Comparison of ENCODE assay signal across 18 cellular contexts in the genomic region with DNA sequence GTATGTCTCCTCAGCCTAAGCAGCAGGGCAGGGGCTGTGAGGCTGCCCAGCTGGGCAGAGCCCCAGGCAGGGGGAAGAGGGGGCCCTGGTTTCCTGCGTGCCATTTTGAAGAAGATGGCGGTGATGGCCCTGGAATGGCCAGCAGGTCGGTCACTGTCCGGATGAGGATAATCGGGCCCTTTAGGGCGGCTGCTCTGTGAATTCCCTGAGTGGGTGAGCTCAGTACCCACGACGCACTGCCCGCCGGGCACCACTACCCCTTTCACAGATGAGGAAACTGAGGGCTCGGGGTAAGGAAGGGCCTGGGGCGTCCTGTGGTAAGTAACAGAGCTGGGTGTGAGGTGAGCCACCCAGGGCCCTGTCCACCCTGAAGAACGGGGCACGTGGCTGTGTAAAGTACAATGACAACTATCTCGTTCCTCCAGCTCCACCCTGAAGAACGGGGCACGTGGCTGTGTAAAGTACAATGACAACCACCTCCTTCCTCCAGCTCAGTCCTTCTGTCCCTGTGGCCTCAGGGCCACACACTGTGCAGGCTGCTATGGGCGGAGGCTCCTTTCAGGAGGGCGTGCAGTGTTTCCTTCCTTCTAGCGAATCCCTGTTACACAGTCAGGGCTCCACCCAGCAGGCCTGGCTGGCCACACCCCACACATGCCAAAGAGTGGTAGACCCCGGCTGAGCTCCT. TPM values are rescaled to one million over a fixed set of nuclear protein-coding genes. Genes with fewer than 3 reads are reported as not detected.
DNase-seq lines count a peak whose midpoint lies in the region; ATAC-seq and TF ChIP-seq lines count a peak whose summit lies in the region.
"Had no signal": no experiment of that assay in that cellular context is flagged by ENCODE, and none has a peak within 500 bp of the region (broad histone marks: within the 10 kb centered on the region; RNA-seq: fewer than 3 reads in every experiment).

No MANE protein-coding gene starts in this region.

- no peak for DNase-seq in activated CD4-positive, alpha-beta T cell treated with anti-CD3 and anti-CD28 coated beads for 36 hours
- DNase-seq in activated CD4-positive, alpha-beta T cell treated with anti-CD3 and anti-CD28 coated beads, Interleukin-2, amount 50 U/mL, for 1 hour: no peak
- no peak for DNase-seq in T-cell
- DNase-seq in left ventricle myocardium inferior: peak; percentile 22
- DNase-seq in stimulated activated effector memory CD8-positive, alpha-beta T cell treated with anti-CD3 and anti-CD28 coated beads, Interleukin-12 subunit alpha, Interleukin-12 subunit beta, amount 100 ng/mL, for 72 hours (ENCODE audit: low spot score in 2 of 2): no peak
- no peak for DNase-seq in HK-2 (ENCODE audit: unreplicated experiment)
- DNase-seq in inferior parietal cortex (ENCODE audit: extremely low spot score): no peak
- DNase-seq: ACHN; activated naive CD4-positive, alpha-beta T cell; DMS53; immature natural killer cell; KG1; NCI-H2081 treated with DMSO at 0.1 percent for 48 hours had no signal

- no peak for TF ChIP-seq CTCF in left ventricle myocardium inferior (IDR thresholded peaks at IDR 0.05; ENCODE audit: borderline replicate concordance)

- H3K9me3 ChIP-seq in left ventricle myocardium inferior (replicated peaks): no peaks in the 10 kb centered on the region

- H3K27ac Mint-ChIP-seq in activated CD4-positive, alpha-beta T cell treated with anti-CD3 and anti-CD28 coated beads for 36 hours: no peak overlapping the region
- H3K27ac Mint-ChIP-seq in T-cell: no peak overlapping the region
- H3K27ac Mint-ChIP-seq in stimulated activated effector memory CD8-positive, alpha-beta T cell treated with anti-CD3 and anti-CD28 coated beads, Interleukin-12 subunit alpha, Interleukin-12 subunit beta, amount 100 ng/mL, for 72 hours: peak overlapping the region; percentile 43
- H3K27ac Mint-ChIP-seq: type B pancreatic cell had no signal

- CTCF ChIA-PET in activated CD4-positive, alpha-beta T cell treated with anti-CD3 and anti-CD28 coated beads for 36 hours (lab: Charles Lee): interaction anchor here (0.8 to 0.9 kb wide), 3 partner anchors 22 to 104 kb away, joined by 3 to 4 read pairs (median 4); no protein-coding TSS in a partner anchor
- CTCF ChIA-PET in T-cell (lab: Charles Lee): interaction anchor here in 1 of 2 donors (0.8 to 0.9 kb wide), 2 partner anchors 30 to 40 kb away, joined by 3 read pairs; no protein-coding TSS in a partner anchor

- no peaks in the 10 kb centered on the region for H3K36me3 ChIP-seq in left ventricle myocardium inferior

- peaks cover 5% of the 10 kb centered on the region for H3K4me1 Mint-ChIP-seq in activated CD4-positive, alpha-beta T cell treated with anti-CD3 and anti-CD28 coated beads for 36 hours
- peaks cover 13 to 23% (median 17%) of the 10 kb centered on the region in 3 donors for H3K4me1 Mint-ChIP-seq in T-cell
- H3K4me1 Mint-ChIP-seq in stimulated activated effector memory CD8-positive, alpha-beta T cell treated with anti-CD3 and anti-CD28 coated beads, Interleukin-12 subunit alpha, Interleukin-12 subunit beta, amount 100 ng/mL, for 72 hours: peaks cover 23% of the 10 kb centered on the region

- no peaks in the 10 kb centered on the region for H3K27me3 Mint-ChIP-seq in activated CD4-positive, alpha-beta T cell treated with anti-CD3 and anti-CD28 coated beads for 36 hours
- no peaks in the 10 kb centered on the region for H3K27me3 Mint-ChIP-seq in T-cell

- intact Hi-C loops in activated CD4-positive, alpha-beta T cell treated with anti-CD3 and anti-CD28 coated beads for 36 hours (cut with DNase I, micrococcal nuclease): no loop called here
- intact Hi-C loops in left ventricle myocardium inferior (cut with micrococcal nuclease): no loop called here

- no peak overlapping the region for H3K4me3 Mint-ChIP-seq in activated CD4-positive, alpha-beta T cell treated with anti-CD3 and anti-CD28 coated beads for 36 hours
- no peak overlapping the region for H3K4me3 Mint-ChIP-seq in T-cell
- no peak overlapping the region for H3K4me3 Mint-ChIP-seq in stimulated activated effector memory CD8-positive, alpha-beta T cell treated with anti-CD3 and anti-CD28 coated beads, Interleukin-12 subunit alpha, Interleukin-12 subunit beta, amount 100 ng/mL, for 72 hours
- H3K4me3 Mint-ChIP-seq: immature natural killer cell, type B pancreatic cell had no signal

- peaks cover 37% of the 10 kb centered on the region for H3K36me3 Mint-ChIP-seq in activated CD4-positive, alpha-beta T cell treated with anti-CD3 and anti-CD28 coated beads for 36 hours (ENCODE audit: low read depth)
- H3K36me3 Mint-ChIP-seq in T-cell: peaks cover 46% of the 10 kb centered on the region
- peaks cover 98% of the 10 kb centered on the region for H3K36me3 Mint-ChIP-seq in stimulated activated effector memory CD8-positive, alpha-beta T cell treated with anti-CD3 and anti-CD28 coated beads, Interleukin-12 subunit alpha, Interleukin-12 subunit beta, amount 100 ng/mL, for 72 hours
- H3K36me3 Mint-ChIP-seq: type B pancreatic cell had no signal

- ATAC-seq in activated CD4-positive, alpha-beta T cell treated with anti-CD3 and anti-CD28 coated beads for 36 hours: peak; percentile 14
- ATAC-seq in T-cell (replicated peaks in 1 of 4): peak; percentile 14 to 41 (median 22)
- ATAC-seq in stimulated activated effector memory CD8-positive, alpha-beta T cell treated with anti-CD3 and anti-CD28 coated beads, Interleukin-12 subunit alpha, Interleukin-12 subunit beta, amount 100 ng/mL, for 72 hours: peak; percentile 45
- ATAC-seq in GM21723 (IDR thresholded peaks at IDR 0.05; ENCODE audit: unreplicated experiment): no peak
- ATAC-seq: Panc1 had no signal

- H3K4me3 ChIP-seq in left ventricle myocardium inferior: no peak overlapping the region
- H3K4me3 ChIP-seq: smooth muscle cell had no signal

- H3K4me1 ChIP-seq in left ventricle myocardium inferior: no peaks in the 10 kb centered on the region

- POLR2A ChIA-PET in activated CD4-positive, alpha-beta T cell treated with anti-CD3 and anti-CD28 coated beads for 36 hours (lab: Charles Lee): interaction anchor here (0.7 to 0.8 kb wide), 2 partner anchors 22 to 34 kb away, joined by 3 read pairs; no protein-coding TSS in a partner anchor
- POLR2A ChIA-PET in T-cell (lab: Charles Lee): interaction anchor here in 1 of 2 donors (0.7 kb wide), 1 partner anchor 393 kb away, joined by 3 read pairs; no protein-coding TSS in a partner anchor

- H3K27ac ChIP-seq in left ventricle myocardium inferior (replicated peaks): no peak overlapping the region

- peaks cover 41% of the 10 kb centered on the region for H3K27me3 ChIP-seq in left ventricle myocardium inferior (ENCODE audit: low read depth)

- H3K9me3 Mint-ChIP-seq in activated CD4-positive, alpha-beta T cell treated with anti-CD3 and anti-CD28 coated beads for 36 hours (ENCODE audit: low read depth): no peaks in the 10 kb centered on the region
- H3K9me3 Mint-ChIP-seq in T-cell: no peaks in the 10 kb centered on the region
- no peaks in the 10 kb centered on the region for H3K9me3 Mint-ChIP-seq in stimulated activated effector memory CD8-positive, alpha-beta T cell treated with anti-CD3 and anti-CD28 coated beads, Interleukin-12 subunit alpha, Interleukin-12 subunit beta, amount 100 ng/mL, for 72 hours
- H3K9me3 Mint-ChIP-seq: immature natural killer cell, type B pancreatic cell had no signal

RNA-seq across cellular contexts. Expression of a gene that starts 23.2 kb away (rescaled TPM):
- total RNA-seq in activated CD4-positive, alpha-beta T cell treated with anti-CD3 and anti-CD28 coated beads for 36 hours: 100 to 1,000 TPM; 217 to 250 TPM
- total RNA-seq in T-cell: 100 to 1,000 TPM; 249 to 498 (median 304) TPM
- 18.6 TPM for total RNA-seq in left ventricle myocardium inferior
- total RNA-seq: fibroblast of lung had no signal

RNA-seq across cellular contexts. Expression of a gene that starts 24.0 kb away (rescaled TPM):
- total RNA-seq in activated CD4-positive, alpha-beta T cell treated with anti-CD3 and anti-CD28 coated beads for 36 hours: 10 to 100 TPM; 34.8 to 44.3 TPM
- total RNA-seq in T-cell (10 to 100 TPM; 73.4 to 91.1 (median 90.2) TPM), left ventricle myocardium inferior (171 TPM)

RNA-seq across cellular contexts. Expression of a gene that starts 42.4 kb away (rescaled TPM):
- total RNA-seq in activated CD4-positive, alpha-beta T cell treated with anti-CD3 and anti-CD28 coated beads for 36 hours: 10 to 100 TPM; 60.8 to 68.8 TPM
- total RNA-seq in T-cell (10 to 100 TPM; 16.7 to 32.2 (median 26.7) TPM), left ventricle myocardium inferior (70.7 TPM)

Comparison
In these comparisons a context has a peak if more than half of its experiments do, and no peak if none do; other contexts are left out.
1. RNA of a gene that starts 23.2 kb away (total RNA-seq): 249 to 498 TPM in T-cell and 217 to 250 TPM in activated CD4-positive, alpha-beta T cell treated with anti-CD3 and anti-CD28 coated beads for 36 hours; 18.6 TPM in left ventricle myocardium inferior (single experiment); every median in the first group is over 10 times any median in the second.